In genomic region chr21:43917515-43918384, GRCh38 we compare ENCODE assay signal across 9 cellular contexts. TPM values are rescaled to one million over a fixed set of nuclear protein-coding genes. Genes with fewer than 3 reads are reported as not detected.
DNase-seq lines count a peak whose midpoint lies in the region; TF ChIP-seq lines count a peak whose summit lies in the region.
"Had no signal": no experiment of that assay in that cellular context is flagged by ENCODE, and none has a peak within 500 bp of the region (broad histone marks: within the 10 kb centered on the region; RNA-seq: fewer than 3 reads in every experiment).

No MANE protein-coding gene starts in this region.

- peaks cover 4% of the 10 kb centered on the region for H3K9me3 Mint-ChIP-seq in T-helper 1 cell treated with Interleukin-12 subunit alpha and Interleukin-12 subunit beta and Interleukin-4 antibody, amounts not matched to agents 30 μg/mL and 1 μg/mL, for 36 hours
- peaks cover 3% of the 10 kb centered on the region for H3K9me3 Mint-ChIP-seq in chondrocyte (ENCODE audit: low read depth)

- H3K4me1 Mint-ChIP-seq in T-helper 1 cell treated with Interleukin-12 subunit alpha and Interleukin-12 subunit beta and Interleukin-4 antibody, amounts not matched to agents 30 μg/mL and 1 μg/mL, for 36 hours (ENCODE audit: low read depth), result peaks cover 53% of the 10 kb centered on the region
- H3K4me1 Mint-ChIP-seq in chondrocyte (ENCODE audit: low read depth), result peaks cover 31% of the 10 kb centered on the region

- H3K27ac Mint-ChIP-seq in T-helper 1 cell treated with Interleukin-12 subunit alpha and Interleukin-12 subunit beta and Interleukin-4 antibody, amounts not matched to agents 30 μg/mL and 1 μg/mL, for 36 hours, result peak overlapping the region; percentile 90
- no peak overlapping the region for H3K27ac Mint-ChIP-seq in chondrocyte (ENCODE audit: unreplicated experiment)

- TF ChIP-seq CTCF in GM13977 (IDR thresholded peaks at IDR 0.05; ENCODE audit: extremely low read depth, insufficient read depth, missing control alignments) (peak; percentile 46), chondrocyte (IDR thresholded peaks at IDR 0.05) (no peak)

- H3K27me3 Mint-ChIP-seq in T-helper 1 cell treated with Interleukin-12 subunit alpha and Interleukin-12 subunit beta and Interleukin-4 antibody, amounts not matched to agents 30 μg/mL and 1 μg/mL, for 36 hours (ENCODE audit: low read depth), result no peaks in the 10 kb centered on the region
- no peaks in the 10 kb centered on the region for H3K27me3 Mint-ChIP-seq in chondrocyte (ENCODE audit: low read depth)

- DNase-seq in GM13977 (ENCODE audit: low spot score) (no peak), chondrocyte (ENCODE audit: low spot score) (peak; percentile 36), NCI-H446 (lab: John Stamatoyannopoulos, UW) (no peak), retina (no peak), HPDE6-E6E7 (ENCODE audit: extremely low spot score) (no peak), C1 segment of cervical spinal cord (lab: John Stamatoyannopoulos, UW) (no peak)
- peak; percentile 16 for DNase-seq in stimulated activated CD4-positive, alpha-beta T cell treated with anti-CD3 and anti-CD28 coated beads, Interleukin-4, amount 100 ng/mL, for 1 hour
- DNase-seq: NCI-H82 had no signal

- in situ Hi-C loops in GM13977 (cut with MboI; ENCODE audit: low pct_unique_long_range_greater_than_20kb, low sequenced_read_pairs, unreplicated experiment), result no loop called here

- peaks cover 25% of the 10 kb centered on the region for H3K36me3 Mint-ChIP-seq in T-helper 1 cell treated with Interleukin-12 subunit alpha and Interleukin-12 subunit beta and Interleukin-4 antibody, amounts not matched to agents 30 μg/mL and 1 μg/mL, for 36 hours (ENCODE audit: low read depth)
- H3K36me3 Mint-ChIP-seq in chondrocyte (ENCODE audit: low read depth), result peaks cover 2% of the 10 kb centered on the region

- peak overlapping the region; percentile 84 for H3K4me3 Mint-ChIP-seq in T-helper 1 cell treated with Interleukin-12 subunit alpha and Interleukin-12 subunit beta and Interleukin-4 antibody, amounts not matched to agents 30 μg/mL and 1 μg/mL, for 36 hours
- H3K4me3 Mint-ChIP-seq in chondrocyte (ENCODE audit: unreplicated experiment), result no peak overlapping the region

RNA-seq across cellular contexts. Expression of gene AGPAT3, which starts 52.7 kb away (rescaled TPM):
- 43.5 to 48.1 TPM (median 45.4 TPM) in 3 replicates for total RNA-seq in chondrocyte

Comparison
In these comparisons a context has a peak if more than half of its experiments do, and no peak if none do; other contexts are left out.
1. DNase-seq: peak in chondrocyte (single experiment) and stimulated activated CD4-positive, alpha-beta T cell treated with anti-CD3 and anti-CD28 coated beads, Interleukin-4, amount 100 ng/mL, for 1 hour (single experiment); none in GM13977 (single experiment), NCI-H446 (0 of 2), retina (single experiment), HPDE6-E6E7 (single experiment) and C1 segment of cervical spinal cord (0 of 14).